ENCODE assay signal across 8 cellular contexts in genomic region chr15:48861813-48862431, GRCh38. TPM values are rescaled to one million over a fixed set of nuclear protein-coding genes. Genes with fewer than 3 reads are reported as not detected.
DNase-seq lines count a peak whose midpoint lies in the region; ATAC-seq and TF ChIP-seq lines count a peak whose summit lies in the region.

No MANE protein-coding gene starts in this region.

- H3K4me1 Mint-ChIP-seq in activated T-helper 2 cell treated with anti-CD3 and anti-CD28 coated beads, Interferon-gamma antibody, Interleukin-2, Interleukin-4, amounts not matched to agents 10 μg/mL and 5 μg/mL and 100 μg/mL, durations not matched to agents 14 hours and 24 hours and 36 hours (ENCODE audit: low read depth), result peaks cover 19% of the 10 kb centered on the region
- H3K4me1 Mint-ChIP-seq in progenitor cell of endocrine pancreas (ENCODE audit: low read depth), result peaks cover 1% of the 10 kb centered on the region

- peaks cover 3% of the 10 kb centered on the region for H3K36me3 Mint-ChIP-seq in activated T-helper 2 cell treated with anti-CD3 and anti-CD28 coated beads, Interferon-gamma antibody, Interleukin-2, Interleukin-4, amounts not matched to agents 10 μg/mL and 5 μg/mL and 100 μg/mL, durations not matched to agents 14 hours and 24 hours and 36 hours (ENCODE audit: low read depth)
- H3K36me3 Mint-ChIP-seq in progenitor cell of endocrine pancreas (ENCODE audit: insufficient read depth), result no peaks in the 10 kb centered on the region

- TF ChIP-seq CTCF in gastroesophageal sphincter (IDR thresholded peaks at IDR 0.05) (peak; percentile 84 to 89 (median 86)), progenitor cell of endocrine pancreas (IDR thresholded peaks at IDR 0.05; ENCODE audit: unreplicated experiment) (peak; percentile 94)

- DNase-seq in stimulated activated naive CD4-positive, alpha-beta T cell (lab: John Stamatoyannopoulos, UW), result peak in 5 of 6 experiments; percentile 9 to 68 (median 15)
- no peak for DNase-seq in stimulated activated naive CD4-positive, alpha-beta T cell treated with Interleukin-2 at 50 U/mL for 16 hours (lab: John Stamatoyannopoulos, UW)
- DNase-seq in NCI-H82 treated with DMSO at 0.1 percent for 48 hours (lab: John Stamatoyannopoulos, UW; ENCODE audit: unreplicated experiment), result peak; percentile 67
- DNase-seq in activated T-helper 2 cell treated with anti-CD3 and anti-CD28 coated beads, Interferon-gamma antibody, Interleukin-2, Interleukin-4, amounts not matched to agents 10 μg/mL and 5 μg/mL and 100 μg/mL, durations not matched to agents 14 hours and 24 hours and 36 hours (ENCODE audit: low spot score), result peak; percentile 20
- no peak for DNase-seq in progenitor cell of endocrine pancreas (ENCODE audit: low spot score, unreplicated experiment)
- no peak for DNase-seq in GOT3 (lab: John Stamatoyannopoulos, UW)

- no peak overlapping the region for H3K4me3 Mint-ChIP-seq in activated T-helper 2 cell treated with anti-CD3 and anti-CD28 coated beads, Interferon-gamma antibody, Interleukin-2, Interleukin-4, amounts not matched to agents 10 μg/mL and 5 μg/mL and 100 μg/mL, durations not matched to agents 14 hours and 24 hours and 36 hours (ENCODE audit: low read depth)
- H3K4me3 Mint-ChIP-seq in progenitor cell of endocrine pancreas (ENCODE audit: low read depth), result no peak overlapping the region

- H3K27me3 Mint-ChIP-seq in activated T-helper 2 cell treated with anti-CD3 and anti-CD28 coated beads, Interferon-gamma antibody, Interleukin-2, Interleukin-4, amounts not matched to agents 10 μg/mL and 5 μg/mL and 100 μg/mL, durations not matched to agents 14 hours and 24 hours and 36 hours (ENCODE audit: low read depth), result peaks cover 2% of the 10 kb centered on the region
- H3K27me3 Mint-ChIP-seq in progenitor cell of endocrine pancreas, result no peaks in the 10 kb centered on the region

- H3K27ac Mint-ChIP-seq in activated T-helper 2 cell treated with anti-CD3 and anti-CD28 coated beads, Interferon-gamma antibody, Interleukin-2, Interleukin-4, amounts not matched to agents 10 μg/mL and 5 μg/mL and 100 μg/mL, durations not matched to agents 14 hours and 24 hours and 36 hours, result peak overlapping the region; percentile 28
- H3K27ac Mint-ChIP-seq in progenitor cell of endocrine pancreas, result no peak overlapping the region

- peak; percentile 67 for ATAC-seq in HG03354 (IDR thresholded peaks at IDR 0.05; ENCODE audit: poor library complexity, severe bottlenecking, unreplicated experiment)
- ATAC-seq in gastroesophageal sphincter, result peak; percentile 60

- WGBS in gastroesophageal sphincter (ENCODE audit: low coverage in 1 of 2), 2 donors, result 0% methylated on average over 1 of the region's 1 CpG

- no peaks in the 10 kb centered on the region for H3K9me3 ChIP-seq in gastroesophageal sphincter

- no peaks in the 10 kb centered on the region for H3K9me3 Mint-ChIP-seq in activated T-helper 2 cell treated with anti-CD3 and anti-CD28 coated beads, Interferon-gamma antibody, Interleukin-2, Interleukin-4, amounts not matched to agents 10 μg/mL and 5 μg/mL and 100 μg/mL, durations not matched to agents 14 hours and 24 hours and 36 hours
- no peaks in the 10 kb centered on the region for H3K9me3 Mint-ChIP-seq in progenitor cell of endocrine pancreas (ENCODE audit: low read depth)

- H3K27me3 ChIP-seq in gastroesophageal sphincter, result no peaks in the 10 kb centered on the region

- no peak overlapping the region for H3K27ac ChIP-seq in gastroesophageal sphincter

- no peak for TF ChIP-seq POLR2A in gastroesophageal sphincter (IDR thresholded peaks at IDR 0.05)

- no peak for TF ChIP-seq EP300 in gastroesophageal sphincter (IDR thresholded peaks at IDR 0.05)

- intact Hi-C loops in activated T-helper 2 cell treated with anti-CD3 and anti-CD28 coated beads, Interferon-gamma antibody, Interleukin-2, Interleukin-4, amounts not matched to agents 10 μg/mL and 5 μg/mL and 100 μg/mL, durations not matched to agents 14 hours and 24 hours and 36 hours (cut with micrococcal nuclease), result loop anchor here (1.0 to 10.0 kb wide), 9 partner anchors 15 to 1285 kb away; partner anchors contain the start of gene FGF7

- H3K4me3 ChIP-seq in gastroesophageal sphincter, result no peak overlapping the region

- H3K36me3 ChIP-seq in gastroesophageal sphincter, result no peaks in the 10 kb centered on the region

- peaks cover 0 to 22% (median 4%) of the 10 kb centered on the region in 3 donors for H3K4me1 ChIP-seq in gastroesophageal sphincter

RNA-seq across cellular contexts. Expression of gene EID1, which starts 16.0 kb away (rescaled TPM):
- total RNA-seq in activated T-helper 2 cell treated with anti-CD3 and anti-CD28 coated beads, Interferon-gamma antibody, Interleukin-2, Interleukin-4, amounts not matched to agents 10 μg/mL and 5 μg/mL and 100 μg/mL, durations not matched to agents 14 hours and 24 hours and 36 hours, result 168 and 202 TPM in 2 replicates
- 100 to 1,000 TPM; 329 to 383 (median 335) TPM for total RNA-seq in gastroesophageal sphincter
- total RNA-seq in progenitor cell of endocrine pancreas, result 133 and 143 TPM in 2 replicates

RNA-seq across cellular contexts. Expression of gene CEP152, which starts 51.1 kb away (rescaled TPM):
- 26.2 and 29.2 TPM in 2 replicates for total RNA-seq in activated T-helper 2 cell treated with anti-CD3 and anti-CD28 coated beads, Interferon-gamma antibody, Interleukin-2, Interleukin-4, amounts not matched to agents 10 μg/mL and 5 μg/mL and 100 μg/mL, durations not matched to agents 14 hours and 24 hours and 36 hours
- total RNA-seq in gastroesophageal sphincter (1 to 10 TPM; 3.0 to 5.0 (median 3.9) TPM), progenitor cell of endocrine pancreas (8.4 and 9.5 TPM in 2 replicates)

Comparison
In these comparisons a context has a peak if more than half of its experiments do, and no peak if none do; other contexts are left out.
1. DNase-seq: peak in stimulated activated naive CD4-positive, alpha-beta T cell (5 of 6), NCI-H82 treated with DMSO at 0.1 percent for 48 hours (single experiment) and activated T-helper 2 cell treated with anti-CD3 and anti-CD28 coated beads, Interferon-gamma antibody, Interleukin-2, Interleukin-4, amounts not matched to agents 10 μg/mL and 5 μg/mL and 100 μg/mL, durations not matched to agents 14 hours and 24 hours and 36 hours (single experiment); none in stimulated activated naive CD4-positive, alpha-beta T cell treated with Interleukin-2 at 50 U/mL for 16 hours (single experiment), progenitor cell of endocrine pancreas (single experiment) and GOT3 (single experiment).